ENCODE assay signal across 9 cellular contexts in the genomic region with DNA sequence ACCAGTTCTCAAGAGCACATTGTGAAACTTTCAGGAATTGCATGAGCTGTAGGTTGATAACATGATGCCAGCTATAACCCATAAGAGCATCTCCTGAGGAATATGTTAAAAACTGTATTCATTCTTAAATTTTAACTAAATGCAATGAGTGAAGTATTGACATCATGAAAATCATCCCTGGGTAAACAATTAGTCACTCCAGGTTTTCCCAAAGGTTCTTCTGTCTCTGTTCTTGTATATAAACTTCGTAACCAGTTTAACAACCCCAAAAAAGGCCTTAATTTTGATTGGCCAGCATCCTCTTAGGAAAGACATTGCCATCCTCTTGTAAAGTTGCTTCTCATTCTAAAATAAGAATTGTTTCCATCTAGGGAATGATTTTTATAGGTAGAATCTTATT.
"Had no signal": no experiment of that assay in that cellular context is flagged by ENCODE, and none has a peak within 500 bp of the region (broad histone marks: within the 10 kb centered on the region; RNA-seq: fewer than 3 reads in every experiment).

No MANE protein-coding gene starts in this region.

- H3K4me3 ChIP-seq: GM23248, HAP-1 had no signal

- DNase-seq: GM23248, GOT3, H7, HFFc6, KBM-7 had no signal

- FAIRE-seq: HepG2 had no signal

- H3K9me3 ChIP-seq: HAP-1 had no signal

- ATAC-seq: HCT116, HepG2 had no signal

- H3K27ac ChIP-seq: GM23248, HL-60 had no signal
